In the genomic region with DNA sequence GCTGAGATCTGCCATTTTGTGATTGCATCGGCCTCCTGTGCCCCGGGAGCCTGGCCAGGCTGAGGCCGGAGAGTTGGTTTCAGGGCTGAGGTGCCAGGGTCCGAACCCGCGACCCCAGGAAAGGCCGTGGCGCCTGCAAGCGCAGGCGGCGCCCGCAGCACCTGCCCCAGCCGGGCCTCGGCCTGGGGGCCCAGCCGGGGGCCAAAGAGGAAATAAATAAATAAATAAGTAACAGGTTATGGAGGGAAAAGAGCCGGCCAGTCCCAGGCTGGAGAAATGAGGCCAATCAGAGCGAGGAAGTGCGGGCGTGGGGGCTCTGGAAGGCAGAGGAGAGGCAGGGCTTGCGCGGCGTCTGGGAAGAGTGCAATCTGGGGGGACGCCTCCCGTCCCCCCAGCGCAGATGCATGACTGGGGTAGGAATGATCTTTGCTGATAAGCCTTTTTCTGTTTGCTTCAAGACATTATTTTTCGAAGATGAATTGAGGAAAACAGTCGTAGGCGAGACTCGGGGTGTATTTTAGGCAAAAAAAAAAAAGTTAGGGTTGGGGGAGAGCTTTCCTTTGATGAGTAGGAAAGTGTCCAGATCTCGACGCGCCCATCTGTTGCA, we compare ENCODE assay signal across 8 cellular contexts.
DNase-seq lines count a peak whose midpoint lies in the region; ATAC-seq and TF ChIP-seq lines count a peak whose summit lies in the region.

No MANE protein-coding gene starts in this region.

- H3K36me3 ChIP-seq in KMS-11 (ENCODE audit: insufficient read depth) (no peaks in the 10 kb centered on the region), duodenal mucosa (ENCODE audit: control insufficient read depth in 1 of 2, insufficient read depth in 2 of 2, low read length in 2 of 2) (no peaks in the 10 kb centered on the region)

- H3K27me3 ChIP-seq in KMS-11 (ENCODE audit: insufficient read depth, low read depth) (peaks cover 50% of the 10 kb centered on the region), duodenal mucosa (ENCODE audit: control insufficient read depth in 1 of 2, insufficient read depth in 2 of 2, low read length in 2 of 2) (peaks cover 46 to 47% of the 10 kb centered on the region in 2 donors)

- H2AFZ ChIP-seq in KMS-11 (ENCODE audit: low read depth), result peak overlapping the region; percentile 89

- H3K4me1 ChIP-seq in KMS-11 (ENCODE audit: low read depth, poor library complexity, severe bottlenecking) (no peaks in the 10 kb centered on the region), duodenal mucosa (ENCODE audit: control insufficient read depth in 1 of 2, insufficient read depth in 2 of 2, low read length in 2 of 2) (peaks cover 3 to 4% of the 10 kb centered on the region in 2 donors)

- ATAC-seq in naive thymus-derived CD8-positive, alpha-beta T cell, result no peak
- ATAC-seq in omental fat pad (ENCODE audit: low FRiP score) (no peak), HG02884 (IDR thresholded peaks at IDR 0.05; ENCODE audit: unreplicated experiment) (no peak), GM18858 (IDR thresholded peaks at IDR 0.05; ENCODE audit: unreplicated experiment) (no peak)

- no peaks in the 10 kb centered on the region for H4K20me1 ChIP-seq in KMS-11 (ENCODE audit: insufficient read depth)

- DNase-seq in AG04449 (ENCODE audit: low read depth, low spot score) (no peak), omental fat pad (ENCODE audit: low spot score) (no peak), HT-29 (ENCODE audit: low spot score) (no peak)
- DNase-seq in naive thymus-derived CD8-positive, alpha-beta T cell, result no peak

- peaks cover 2 to 10% (median 10%) of the 10 kb centered on the region in 3 donors for H3K36me3 Mint-ChIP-seq in naive thymus-derived CD8-positive, alpha-beta T cell

- H3K27ac ChIP-seq in KMS-11 (no peak overlapping the region), duodenal mucosa (ENCODE audit: low read depth, low read length) (no peak overlapping the region)

- no peak for TF ChIP-seq CTCF in AG04449 (IDR thresholded peaks at IDR 0.05; ENCODE audit: insufficient read depth, low read length, missing control alignments)
- TF ChIP-seq CTCF in KMS-11 (conservative IDR thresholded peaks at IDR 0.05; ENCODE audit: low read depth, low read length), result no peak
- no peak for TF ChIP-seq CTCF in omental fat pad (IDR thresholded peaks at IDR 0.05)

- peaks cover 0 to 2% (median 0%) of the 10 kb centered on the region in 9 donors for H3K9me3 Mint-ChIP-seq in naive thymus-derived CD8-positive, alpha-beta T cell

- POLR2A ChIA-PET in AG04449 (lab: Yijun Ruan, JAX), result no interaction called here
- POLR2A ChIA-PET in naive thymus-derived CD8-positive, alpha-beta T cell (lab: Charles Lee), result no interaction called here

- peak overlapping the region; percentile 97 for H3K4me2 ChIP-seq in KMS-11

- no peaks in the 10 kb centered on the region for H3K79me2 ChIP-seq in KMS-11 (ENCODE audit: insufficient read depth, low read depth)

- H3K9me3 ChIP-seq in duodenal mucosa (ENCODE audit: control insufficient read depth in 1 of 2, low read length in 2 of 2), result no peaks in the 10 kb centered on the region

- CTCF ChIA-PET in AG04449 (lab: Yijun Ruan, JAX), result no interaction called here

- peak overlapping the region in 2 of 10 donors; percentile 7 to 9 for H3K27ac Mint-ChIP-seq in naive thymus-derived CD8-positive, alpha-beta T cell

- H3K4me3 ChIP-seq in AG04449 (ENCODE audit: low read depth, low read length) (peak overlapping the region; percentile 60), KMS-11 (IDR thresholded peaks at IDR 0.05; ENCODE audit: insufficient read depth, low read depth, low read length) (no peak overlapping the region), duodenal mucosa (ENCODE audit: low read depth in 1 of 2, low read length in 2 of 2) (peak overlapping the region; percentile 57 to 58)

- peak overlapping the region; percentile 64 to 94 (median 83) for H3K4me3 Mint-ChIP-seq in naive thymus-derived CD8-positive, alpha-beta T cell

- H3K9ac ChIP-seq in KMS-11 (no peak overlapping the region), duodenal mucosa (ENCODE audit: low read depth in 1 of 2, low read length in 2 of 2) (peak overlapping the region in 1 of 2 donors; percentile 33)

- H3K27me3 Mint-ChIP-seq in naive thymus-derived CD8-positive, alpha-beta T cell, result peaks cover 44 to 73% (median 62%) of the 10 kb centered on the region in 5 donors

- peaks cover 19 to 33% (median 31%) of the 10 kb centered on the region in 4 donors for H3K4me1 Mint-ChIP-seq in naive thymus-derived CD8-positive, alpha-beta T cell
